26 cellular contexts compared by ENCODE assay signal in the genomic region with DNA sequence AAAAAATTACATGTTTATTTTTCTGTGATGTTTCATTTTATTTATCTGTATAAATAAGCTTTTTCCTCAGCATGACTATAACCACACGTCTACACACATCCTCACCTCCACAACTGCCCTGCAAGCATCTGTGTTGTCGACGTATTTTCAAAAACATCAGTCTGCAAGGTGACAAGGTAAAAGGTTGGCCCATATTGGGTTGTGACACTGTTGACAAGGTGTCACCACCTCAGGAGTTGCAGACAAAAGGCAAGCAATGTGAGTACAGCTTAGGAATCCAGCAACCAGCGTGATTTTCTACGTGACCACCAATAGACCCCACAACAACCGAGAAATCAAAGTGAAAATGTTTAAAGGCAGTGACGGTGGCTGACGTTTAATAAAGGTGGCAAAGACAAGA.
"Had no signal": no experiment of that assay in that cellular context is flagged by ENCODE, and none has a peak within 500 bp of the region (broad histone marks: within the 10 kb centered on the region; RNA-seq: fewer than 3 reads in every experiment).

No MANE protein-coding gene starts in this region.

- H3K36me3 ChIP-seq: ascending aorta, breast epithelium, cardiac muscle cell, colonic mucosa had no signal

- H3K9me3 Mint-ChIP-seq: activated CD4-positive, alpha-beta memory T cell treated with anti-CD3 and anti-CD28 coated beads, Interleukin-2, amount 10 ng/mL, durations not matched to agents 7 days and 5 days; activated CD4-positive, alpha-beta T cell treated with anti-CD3 and anti-CD28 coated beads, Interleukin-2, amount 10 ng/mL, durations not matched to agents 7 days and 5 days; activated naive CD4-positive, alpha-beta T cell treated with anti-CD3 and anti-CD28 coated beads, Interleukin-2, amount 10 ng/mL, durations not matched to agents 7 days and 5 days; activated T-cell treated with anti-CD3 and anti-CD28 coated beads, Interleukin-2, amount 50 U/mL, for 4 hours; endodermal cell had no signal

- H3K27ac ChIP-seq: ascending aorta, breast epithelium, cardiac muscle cell, colonic mucosa had no signal

- DNase-seq: activated CD4-positive, alpha-beta memory T cell treated with anti-CD3 and anti-CD28 coated beads, Interleukin-2, amount 10 ng/mL, durations not matched to agents 7 days and 5 days; activated CD4-positive, alpha-beta T cell treated with anti-CD3 and anti-CD28 coated beads for 1 hour; activated CD4-positive, alpha-beta T cell treated with anti-CD3 and anti-CD28 coated beads for 4 hours; activated CD4-positive, alpha-beta T cell treated with anti-CD3 and anti-CD28 coated beads, Interleukin-2, amount 10 ng/mL, durations not matched to agents 7 days and 5 days; activated CD4-positive, alpha-beta T cell treated with anti-CD3 and anti-CD28 coated beads, Interleukin-2, amount 50 U/mL, for 4 hours; activated CD8-positive, alpha-beta memory T cell treated with anti-CD3 and anti-CD28 coated beads for 24 hours; activated gamma-delta T cell; activated naive CD4-positive, alpha-beta T cell; activated naive CD4-positive, alpha-beta T cell treated with anti-CD3 and anti-CD28 coated beads, Interleukin-2, amount 10 ng/mL, durations not matched to agents 7 days and 5 days; activated naive CD8-positive, alpha-beta T cell treated with anti-CD3 and anti-CD28 coated beads, Interleukin-2, amount 10 ng/mL, durations not matched to agents 7 days and 5 days; activated T-cell treated with anti-CD3 and anti-CD28 coated beads, Interleukin-2, amount 50 U/mL, for 4 hours; central memory CD4-positive, alpha-beta T cell; cerebellar nuclear complex; colonic mucosa; dorsolateral prefrontal cortex; effector memory CD4-positive, alpha-beta T cell; endodermal cell; foreskin fibroblast; head of caudate nucleus; T-helper 2 cell had no signal

- ATAC-seq: activated naive CD4-positive, alpha-beta T cell treated with anti-CD3 and anti-CD28 coated beads, Interleukin-2, amount 50 U/mL, for 72 hours; activated T-cell treated with anti-CD3 and anti-CD28 coated beads, Interleukin-2, amount 50 U/mL, for 4 hours; esophagus mucosa had no signal

- H3K27me3 ChIP-seq: ascending aorta, breast epithelium, colonic mucosa had no signal

- H3K9me3 ChIP-seq: ascending aorta, breast epithelium, colonic mucosa had no signal

- H3K27ac Mint-ChIP-seq: activated CD4-positive, alpha-beta memory T cell treated with anti-CD3 and anti-CD28 coated beads, Interleukin-2, amount 10 ng/mL, durations not matched to agents 7 days and 5 days; activated CD4-positive, alpha-beta T cell treated with anti-CD3 and anti-CD28 coated beads, Interleukin-2, amount 10 ng/mL, durations not matched to agents 7 days and 5 days; activated naive CD4-positive, alpha-beta T cell treated with anti-CD3 and anti-CD28 coated beads, Interleukin-2, amount 10 ng/mL, durations not matched to agents 7 days and 5 days; activated naive CD4-positive, alpha-beta T cell treated with anti-CD3 and anti-CD28 coated beads, Interleukin-2, amount 50 U/mL, for 72 hours; activated naive CD8-positive, alpha-beta T cell treated with anti-CD3 and anti-CD28 coated beads, Interleukin-2, amount 10 ng/mL, durations not matched to agents 7 days and 5 days; brain; endodermal cell had no signal

- H3K4me1 ChIP-seq: ascending aorta, breast epithelium, colonic mucosa had no signal

- H3K4me1 Mint-ChIP-seq: brain had no signal

- H3K36me3 Mint-ChIP-seq: activated naive CD4-positive, alpha-beta T cell treated with anti-CD3 and anti-CD28 coated beads, Interleukin-2, amount 10 ng/mL, durations not matched to agents 7 days and 5 days; activated naive CD4-positive, alpha-beta T cell treated with anti-CD3 and anti-CD28 coated beads, Interleukin-2, amount 50 U/mL, for 72 hours; activated naive CD8-positive, alpha-beta T cell treated with anti-CD3 and anti-CD28 coated beads, Interleukin-2, amount 10 ng/mL, durations not matched to agents 7 days and 5 days; brain had no signal

- H3K4me3 Mint-ChIP-seq: activated CD4-positive, alpha-beta memory T cell treated with anti-CD3 and anti-CD28 coated beads, Interleukin-2, amount 10 ng/mL, durations not matched to agents 7 days and 5 days; activated CD4-positive, alpha-beta T cell treated with anti-CD3 and anti-CD28 coated beads, Interleukin-2, amount 10 ng/mL, durations not matched to agents 7 days and 5 days; activated naive CD4-positive, alpha-beta T cell treated with anti-CD3 and anti-CD28 coated beads, Interleukin-2, amount 10 ng/mL, durations not matched to agents 7 days and 5 days; activated naive CD8-positive, alpha-beta T cell treated with anti-CD3 and anti-CD28 coated beads, Interleukin-2, amount 10 ng/mL, durations not matched to agents 7 days and 5 days; activated T-cell treated with anti-CD3 and anti-CD28 coated beads, Interleukin-2, amount 50 U/mL, for 4 hours; brain; endodermal cell had no signal

- H3K4me3 ChIP-seq: ascending aorta, breast epithelium, cardiac muscle cell, colonic mucosa, dorsolateral prefrontal cortex had no signal

- H3K27me3 Mint-ChIP-seq: brain had no signal
